Comparison of ENCODE assay signal across 6 cellular contexts in genomic region chr3:184320099-184320445, GRCh38. TPM values are rescaled to one million over a fixed set of nuclear protein-coding genes. Genes with fewer than 3 reads are reported as not detected.
DNase-seq lines count a peak whose midpoint lies in the region; ATAC-seq and TF ChIP-seq lines count a peak whose summit lies in the region.

No MANE protein-coding gene starts in this region.

- intact Hi-C loops in MCF 10A (cut with micrococcal nuclease), result loop anchor here (2.0 kb wide), 1 partner anchor 15 kb away; no protein-coding TSS in a partner anchor

- peak overlapping the region; percentile 83 for H3K27ac ChIP-seq in muscle layer of duodenum (ENCODE audit: low read length)

- peaks cover 24 to 58% of the 10 kb centered on the region in 2 donors for H3K4me1 ChIP-seq in muscle layer of duodenum (ENCODE audit: control insufficient read depth in 1 of 2, insufficient read depth in 2 of 2, low read length in 2 of 2)

- peak overlapping the region; percentile 66 for H3K4me3 Mint-ChIP-seq in MCF 10A (ENCODE audit: unreplicated experiment)

- H3K9me3 ChIP-seq in muscle layer of duodenum (ENCODE audit: control insufficient read depth in 1 of 2, low read length in 2 of 2), result no peaks in the 10 kb centered on the region

- peaks cover 39% of the 10 kb centered on the region for H3K4me1 Mint-ChIP-seq in MCF 10A (ENCODE audit: insufficient read depth, unreplicated experiment)

- no peaks in the 10 kb centered on the region for H3K9me3 Mint-ChIP-seq in MCF 10A (ENCODE audit: unreplicated experiment)

- H3K27ac Mint-ChIP-seq in MCF 10A (ENCODE audit: low read depth, unreplicated experiment), result peak overlapping the region; percentile 62

- CTCF ChIA-PET in MCF 10A (lab: Yijun Ruan, JAX), result no interaction called here

- H3K36me3 Mint-ChIP-seq in MCF 10A (ENCODE audit: insufficient read depth, unreplicated experiment), result peaks cover 89% of the 10 kb centered on the region

- no peaks in the 10 kb centered on the region for H3K27me3 Mint-ChIP-seq in MCF 10A (ENCODE audit: insufficient read depth, unreplicated experiment)

- no TSS peak for BruUV-seq in MCF 10A (replicated peaks; lab: Mats Ljungman, UMichigan)

- DNase-seq in COLO829 (ENCODE audit: low spot score) (peak; percentile 98), NCI-H460 (ENCODE audit: extremely low read depth, low read depth) (peak; percentile 89), MCF 10A (ENCODE audit: unreplicated experiment) (peak; percentile 99)

- ATAC-seq in GM19463 (IDR thresholded peaks at IDR 0.05; ENCODE audit: unreplicated experiment), result no peak
- no peak for ATAC-seq in GM18511 (IDR thresholded peaks at IDR 0.05; ENCODE audit: unreplicated experiment)

- H3K36me3 ChIP-seq in muscle layer of duodenum (ENCODE audit: control insufficient read depth in 1 of 2, insufficient read depth in 2 of 2, low read length in 2 of 2), result peaks cover 58 to 73% of the 10 kb centered on the region in 2 donors

- H3K4me3 ChIP-seq in muscle layer of duodenum (ENCODE audit: low read depth in 1 of 2, low read length in 2 of 2), result peak overlapping the region in 1 of 2 donors; percentile 35

- no peaks in the 10 kb centered on the region for H3K27me3 ChIP-seq in muscle layer of duodenum (ENCODE audit: low read depth, low read length)

- no peak for TF ChIP-seq CTCF in MCF 10A (IDR thresholded peaks at IDR 0.05; ENCODE audit: unreplicated experiment)

- POLR2A ChIA-PET in MCF 10A (lab: Yijun Ruan, JAX), result interaction anchor here (0.6 to 2.9 kb wide), 10 partner anchors 10 to 640 kb away, joined by 3 to 18 read pairs (median 4); partner anchors contain the start of genes CLCN2, PARL, POLR2H and PSMD2

RNA-seq across cellular contexts. Expression of gene EIF4G1, which starts 5.7 kb away (rescaled TPM):
- 160 and 178 TPM in 2 replicates for total RNA-seq in NCI-H460 (2014; rRNA removed; shearing (Covaris generic))
- 164 and 210 TPM in 2 replicates for polyA plus RNA-seq in NCI-H460 (2014; cell fraction: nucleus; rRNA removed)
- 522 and 536 TPM in 2 replicates for total RNA-seq in MCF 10A (2022)

RNA-seq across cellular contexts. Expression of gene FAM131A, which starts 17.3 kb away (rescaled TPM):
- total RNA-seq in NCI-H460 (2014; rRNA removed; shearing (Covaris generic)), result 10.7 and 12.6 TPM in 2 replicates
- polyA plus RNA-seq in NCI-H460 (2014; cell fraction: nucleus; rRNA removed), result 22.3 and 25.4 TPM in 2 replicates
- 11.1 and 12.9 TPM in 2 replicates for total RNA-seq in MCF 10A (2022)

RNA-seq across cellular contexts. Expression of gene PSMD2, which starts 21.0 kb away (rescaled TPM):
- 140 and 164 TPM in 2 replicates for total RNA-seq in NCI-H460 (2014; rRNA removed; shearing (Covaris generic))
- 211 and 232 TPM in 2 replicates for polyA plus RNA-seq in NCI-H460 (2014; cell fraction: nucleus; rRNA removed)
- 275 and 284 TPM in 2 replicates for total RNA-seq in MCF 10A (2022)

RNA-seq across cellular contexts. Expression of gene CLCN2, which starts 41.3 kb away (rescaled TPM):
- 4.9 and 6.2 TPM in 2 replicates for total RNA-seq in NCI-H460 (2014; rRNA removed; shearing (Covaris generic))
- 25.5 and 31.9 TPM in 2 replicates for polyA plus RNA-seq in NCI-H460 (2014; cell fraction: nucleus; rRNA removed)
- 4.5 and 5.5 TPM in 2 replicates for total RNA-seq in MCF 10A (2022)

RNA-seq across cellular contexts. Expression of gene POLR2H, which starts 41.4 kb away (rescaled TPM):
- 98.8 and 101 TPM in 2 replicates for total RNA-seq in NCI-H460 (2014; rRNA removed; shearing (Covaris generic))
- polyA plus RNA-seq in NCI-H460 (2014; cell fraction: nucleus; rRNA removed), result 159 and 162 TPM in 2 replicates
- 81.5 and 91.5 TPM in 2 replicates for total RNA-seq in MCF 10A (2022)
